Comparison of ENCODE assay signal across 8 cellular contexts in the genomic region with DNA sequence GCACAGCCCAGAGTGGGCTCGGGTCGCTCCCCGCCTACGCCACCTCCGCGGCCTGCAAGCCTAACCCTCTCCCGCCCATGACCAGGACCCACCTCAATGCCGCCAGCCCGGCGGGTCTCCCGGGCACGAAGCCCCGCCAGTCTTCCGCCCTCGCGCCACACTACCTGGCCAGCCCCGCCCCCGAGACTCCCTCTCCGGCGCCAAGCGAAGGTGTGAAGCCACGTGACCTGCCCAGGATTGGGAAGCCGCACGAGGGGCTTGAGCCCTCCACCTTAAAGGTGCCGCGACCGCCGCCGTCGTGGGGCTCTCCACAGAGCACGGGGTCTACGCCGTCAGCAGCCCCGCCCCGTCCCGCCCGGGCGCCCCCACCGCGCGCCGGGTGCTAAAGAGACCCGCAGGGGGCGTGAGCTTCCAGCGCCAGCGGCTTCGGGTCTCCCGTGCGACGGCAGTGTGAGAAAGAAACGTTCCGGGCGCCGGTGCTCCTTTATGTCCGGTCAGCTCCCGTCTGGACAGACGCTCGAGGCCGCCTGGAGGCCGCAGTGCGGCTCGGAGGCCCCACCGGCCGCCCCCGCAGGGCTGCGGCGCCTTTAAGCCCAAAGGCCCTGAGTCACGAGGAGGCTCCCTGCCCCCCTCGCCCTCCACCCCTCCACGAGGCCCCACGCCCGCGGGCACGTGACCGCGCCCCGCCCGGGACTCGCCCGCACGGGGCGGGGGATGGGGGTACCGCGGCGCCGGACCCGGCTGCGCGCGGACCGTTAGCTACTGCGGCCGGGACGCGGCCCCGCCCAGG. TPM values are rescaled to one million over a fixed set of nuclear protein-coding genes. Genes with fewer than 3 reads are reported as not detected.
DNase-seq lines count a peak whose midpoint lies in the region; ATAC-seq and TF ChIP-seq lines count a peak whose summit lies in the region.

A gene (minus strand): TSS at position 319 of the 790 bp plus-strand sequence. CDS start 18,904 bp downstream, outside the sequence.

- no peaks in the 10 kb centered on the region for H3K36me3 Mint-ChIP-seq in MCF 10A (ENCODE audit: insufficient read depth, unreplicated experiment)

- peak; percentile 79 to 80 for ATAC-seq in gastrocnemius medialis
- no peak for ATAC-seq in GM19467 (IDR thresholded peaks at IDR 0.05; ENCODE audit: unreplicated experiment)
- no peak for ATAC-seq in GM18511 (IDR thresholded peaks at IDR 0.05; ENCODE audit: unreplicated experiment)

- no peak for DNase-seq in breast epithelium (ENCODE audit: low spot score in 2 of 2)
- no peak for DNase-seq in MCF 10A (ENCODE audit: unreplicated experiment)
- peak; percentile 12 to 49 for DNase-seq in SJSA1 (ENCODE audit: low read depth in 1 of 2, low spot score in 2 of 2)
- DNase-seq in astrocyte of the cerebellum (ENCODE audit: low read depth) = no peak
- no peak for DNase-seq in iPS DF 6.9 (ENCODE audit: low read depth, low spot score)
- DNase-seq in gastrocnemius medialis = peak; percentile 24 to 44

- H3K9me3 ChIP-seq in breast epithelium = no peaks in the 10 kb centered on the region
- peaks cover 8% of the 10 kb centered on the region for H3K9me3 ChIP-seq in SJSA1 (replicated peaks)
- no peaks in the 10 kb centered on the region for H3K9me3 ChIP-seq in iPS DF 6.9 (ENCODE audit: control insufficient read depth, insufficient read depth, low read length)
- no peaks in the 10 kb centered on the region for H3K9me3 ChIP-seq in gastrocnemius medialis

- intact Hi-C loops in breast epithelium (cut with DNase I; ENCODE audit: low total_unique reads) (no loop called here), MCF 10A (cut with micrococcal nuclease) (no loop called here), gastrocnemius medialis (cut with DNase I; ENCODE audit: low total_unique reads) (loop anchor here (5.0 to 10.0 kb wide), 2 partner anchors 95 to 168 kb away; no protein-coding TSS in a partner anchor)

- CTCF ChIA-PET in MCF 10A (lab: Yijun Ruan, JAX) = no interaction called here

- BruUV-seq in MCF 10A (replicated peaks; lab: Mats Ljungman, UMichigan) = no TSS peak

- no peak within 1 kb of the TSS for H3K4me3 Mint-ChIP-seq in MCF 10A (ENCODE audit: unreplicated experiment)

- WGBS in iPS DF 6.9 (ENCODE audit: insufficient coverage, insufficient read length) = no CpG with 5 or more reads among the region's 96 CpGs

- H3K4me1 ChIP-seq in breast epithelium (no peaks in the 10 kb centered on the region), SJSA1 (replicated peaks) (peaks cover 15% of the 10 kb centered on the region), iPS DF 6.9 (ENCODE audit: control insufficient read depth, insufficient read depth, low read length) (peaks cover 4% of the 10 kb centered on the region; the same call in 1 of the 2 replicates), gastrocnemius medialis (peaks cover 12 to 17% of the 10 kb centered on the region in 2 donors)

- no peak within 1 kb of the TSS for H3K27ac Mint-ChIP-seq in MCF 10A (ENCODE audit: low read depth, unreplicated experiment)

- no peaks in the 10 kb centered on the region for H3K9me3 Mint-ChIP-seq in MCF 10A (ENCODE audit: unreplicated experiment)

- POLR2A ChIA-PET in MCF 10A (lab: Yijun Ruan, JAX) = no interaction called here

- H3K27me3 Mint-ChIP-seq in MCF 10A (ENCODE audit: insufficient read depth, unreplicated experiment) = peaks cover 44% of the 10 kb centered on the region

- peak within 1 kb of the TSS; percentile 54 to 74 (median 56) for H3K4me3 ChIP-seq in breast epithelium
- peak within 1 kb of the TSS; percentile 43 for H3K4me3 ChIP-seq in SJSA1
- peak within 1 kb of the TSS; percentile 29 for H3K4me3 ChIP-seq in astrocyte of the cerebellum (ENCODE audit: low read depth, low read length)
- H3K4me3 ChIP-seq in iPS DF 6.9 (ENCODE audit: low read length) = peak within 1 kb of the TSS; percentile 28; the same call in 1 of the 2 replicates
- H3K4me3 ChIP-seq in gastrocnemius medialis = peak within 1 kb of the TSS; percentile 52 to 83 (median 63)

- H3K4me1 Mint-ChIP-seq in MCF 10A (ENCODE audit: insufficient read depth, unreplicated experiment) = no peaks in the 10 kb centered on the region

- H3K27ac ChIP-seq in breast epithelium (peak within 1 kb of the TSS in 1 of 2 donors; percentile 13), SJSA1 (no peak within 1 kb of the TSS), iPS DF 6.9 (ENCODE audit: low read length) (no peak within 1 kb of the TSS), gastrocnemius medialis (peak within 1 kb of the TSS in 3 of 4 donors; percentile 33 to 42 (median 36))

- TF ChIP-seq POLR2A in breast epithelium (IDR thresholded peaks at IDR 0.05) (no peak), gastrocnemius medialis (IDR thresholded peaks at IDR 0.05) (peak in 1 of 2 donors; percentile 31)

- in situ Hi-C loops in astrocyte of the cerebellum (cut with HindIII; ENCODE audit: low sequenced_read_pairs) (no loop called here), gastrocnemius medialis (cut with MboI; ENCODE audit: low sequenced_read_pairs in 4 of 4) (no loop called here)

- H3K27me3 ChIP-seq in breast epithelium = peaks cover 3 to 47% of the 10 kb centered on the region in 2 donors
- H3K27me3 ChIP-seq in SJSA1 (replicated peaks) = peaks cover 24% of the 10 kb centered on the region
- peaks cover 21% of the 10 kb centered on the region for H3K27me3 ChIP-seq in iPS DF 6.9 (ENCODE audit: control insufficient read depth, insufficient read depth, low read length)
- H3K27me3 ChIP-seq in gastrocnemius medialis = peaks cover 26 to 50% (median 38%) of the 10 kb centered on the region in 3 donors

- H3K36me3 ChIP-seq in breast epithelium (no peaks in the 10 kb centered on the region), SJSA1 (no peaks in the 10 kb centered on the region), iPS DF 6.9 (ENCODE audit: control insufficient read depth, insufficient read depth, low read length) (no peaks in the 10 kb centered on the region), gastrocnemius medialis (no peaks in the 10 kb centered on the region)

- no peak for TF ChIP-seq CTCF in breast epithelium (IDR thresholded peaks at IDR 0.05)
- no peak for TF ChIP-seq CTCF in MCF 10A (IDR thresholded peaks at IDR 0.05; ENCODE audit: unreplicated experiment)
- TF ChIP-seq CTCF in astrocyte of the cerebellum (IDR thresholded peaks at IDR 0.05; ENCODE audit: low read depth, low read length, missing control alignments) = no peak
- peak in 1 of 5 experiments; percentile 16 for TF ChIP-seq CTCF in gastrocnemius medialis (IDR thresholded peaks at IDR 0.05 in 4 of 5, conservative IDR thresholded peaks at IDR 0.05 in 1 of 5)

RNA-seq across cellular contexts. Expression of the gene that starts here (rescaled TPM):
- total RNA-seq in breast epithelium (1 to 10 TPM; 2.2 to 6.9 (median 4.6) TPM), MCF 10A (2022) (not detected in 2 replicates), gastrocnemius medialis (1 to 10 TPM in 3 of 4 donors, under 1 TPM in 1; 0.69 to 3.9 (median 2.7) TPM)
- 0.37 TPM in 1 of 2 replicates, not detected in the other for total RNA-seq in SJSA1 (2014; rRNA removed; shearing (Covaris generic))

Comparison
In these comparisons a context has a peak if more than half of its experiments do, and no peak if none do; other contexts are left out.
1. Peak in DNase-seq and H3K4me3 ChIP-seq in SJSA1; RNA of the gene not detected or under 1 TPM.
2. DNase-seq: peak in gastrocnemius medialis (2 of 2); none in breast epithelium (0 of 2), MCF 10A (single experiment), astrocyte of the cerebellum (single experiment) and iPS DF 6.9 (single experiment).
3. H3K27ac ChIP-seq: peak in gastrocnemius medialis (3 of 4); none in SJSA1 (single experiment) and iPS DF 6.9 (single experiment).
4. ATAC-seq: peak in gastrocnemius medialis (2 of 2); none in GM19467 (single experiment) and GM18511 (single experiment).
5. Peak in every context shown above with its lines, with median percentiles within 50 percentile points of each other: H3K4me3 ChIP-seq.